ENCODE assay signal across 21 cellular contexts in genomic region chr1:192343304-192343703, GRCh38. TPM values are rescaled to one million over a fixed set of nuclear protein-coding genes. Genes with fewer than 3 reads are reported as not detected.
DNase-seq lines count a peak whose midpoint lies in the region; ATAC-seq, FAIRE-seq and TF ChIP-seq lines count a peak whose summit lies in the region.
"Had no signal": no experiment of that assay in that cellular context is flagged by ENCODE, and none has a peak within 500 bp of the region (broad histone marks: within the 10 kb centered on the region; RNA-seq: fewer than 3 reads in every experiment).

No MANE protein-coding gene starts in this region.

- H3K9me3 ChIP-seq in SU-DHL-6 (ENCODE audit: insufficient read depth, low read length): no peaks in the 10 kb centered on the region
- no peaks in the 10 kb centered on the region for H3K9me3 ChIP-seq in CD8-positive, alpha-beta T cell (ENCODE audit: low read length)
- H3K9me3 ChIP-seq: HAP-1 had no signal

- TF ChIP-seq CTCF in SU-DHL-6 (IDR thresholded peaks at IDR 0.05; ENCODE audit: insufficient read depth, low read length, poor library complexity, severe bottlenecking): no peak
- no peak for TF ChIP-seq CTCF in CD8-positive, alpha-beta T cell (IDR thresholded peaks at IDR 0.05)

- peak overlapping the region; percentile 55 for H2AFZ ChIP-seq in SU-DHL-6 (ENCODE audit: low read depth, low read length, severe bottlenecking)

- no peaks in the 10 kb centered on the region for H3K36me3 Mint-ChIP-seq in CD8-positive, alpha-beta T cell

- no peaks in the 10 kb centered on the region for H3K9me2 ChIP-seq in SU-DHL-6 (replicated peaks; ENCODE audit: insufficient read depth, low read length)

- CTCF ChIA-PET in CD8-positive, alpha-beta T cell (lab: Charles Lee): no interaction called here

- DNase-seq in GM19239 (ENCODE audit: insufficient read length, low spot score) (no peak), NCI-H446 treated with DMSO at 0.1 percent for 48 hours (lab: John Stamatoyannopoulos, UW) (peak; percentile 90), myocyte (ENCODE audit: low read depth) (peak; percentile 39), NCI-H226 (no peak), posterior cingulate gyrus (no peak)
- no peak for DNase-seq in CD8-positive, alpha-beta T cell
- DNase-seq: Calu3; CD4-positive, alpha-beta T cell; DMS53; EL; GM23248; MV-4-11; NCI-H187; NCI-H774 had no signal

- peak overlapping the region; percentile 23 for H3K4me2 ChIP-seq in SU-DHL-6 (ENCODE audit: low read depth, low read length, poor library complexity, severe bottlenecking)

- no peaks in the 10 kb centered on the region for H3K4me1 Mint-ChIP-seq in CD8-positive, alpha-beta T cell (ENCODE audit: low read depth)

- H3K4me3 Mint-ChIP-seq in CD8-positive, alpha-beta T cell: no peak overlapping the region
- H3K4me3 Mint-ChIP-seq: CD4-positive, alpha-beta T cell had no signal

- H3K4me1 ChIP-seq in CD8-positive, alpha-beta T cell (ENCODE audit: insufficient read depth, low read length): no peaks in the 10 kb centered on the region
- H3K4me1 ChIP-seq: HAP-1 had no signal

- ATAC-seq in CD8-positive, alpha-beta T cell: no peak
- ATAC-seq in HG03571 (IDR thresholded peaks at IDR 0.05; ENCODE audit: unreplicated experiment): no peak
- ATAC-seq: GM12878 had no signal

- intact Hi-C loops in CD8-positive, alpha-beta T cell (cut with DNase I, micrococcal nuclease): no loop called here
- intact Hi-C loops in posterior cingulate gyrus (cut with DNase I): no loop called here

- no peak overlapping the region for H3K27ac Mint-ChIP-seq in CD8-positive, alpha-beta T cell
- H3K27ac Mint-ChIP-seq: CD4-positive, alpha-beta T cell had no signal

- no peaks in the 10 kb centered on the region for H3F3A ChIP-seq in SU-DHL-6 (ENCODE audit: insufficient read depth)

- no peaks in the 10 kb centered on the region for H3K79me2 ChIP-seq in SU-DHL-6 (ENCODE audit: insufficient read depth, low read length)

- H3K27me3 ChIP-seq in SU-DHL-6 (ENCODE audit: low read length): no peaks in the 10 kb centered on the region
- H3K27me3 ChIP-seq in CD8-positive, alpha-beta T cell (ENCODE audit: insufficient read depth, low read length): no peaks in the 10 kb centered on the region

- no peak overlapping the region for H3K9ac ChIP-seq in SU-DHL-6 (ENCODE audit: low read length)
- H3K9ac ChIP-seq: GM23248 had no signal

- 0 out of 2 replicates have a peak, but pooled peaks cover 3% of the 10 kb centered on the region for H3K36me3 ChIP-seq in SU-DHL-6 (ENCODE audit: low read length)
- H3K36me3 ChIP-seq in CD8-positive, alpha-beta T cell (ENCODE audit: insufficient read depth, low read length): no peaks in the 10 kb centered on the region
- H3K36me3 ChIP-seq: HAP-1 had no signal

- H3K27me3 Mint-ChIP-seq in CD8-positive, alpha-beta T cell (ENCODE audit: low read depth): no peaks in the 10 kb centered on the region
- H3K27me3 Mint-ChIP-seq: CD4-positive, alpha-beta T cell had no signal

- peak; percentile 33 for FAIRE-seq in GM19239 (lab: Jason Lieb, UNC)
- FAIRE-seq: GM12878 had no signal

- POLR2A ChIA-PET in CD8-positive, alpha-beta T cell (lab: Charles Lee): no interaction called here

- H4K20me1 ChIP-seq in SU-DHL-6 (ENCODE audit: low read depth, low read length): no peaks in the 10 kb centered on the region

- H3K9me3 Mint-ChIP-seq in CD8-positive, alpha-beta T cell: peaks cover 6% of the 10 kb centered on the region

- no peak overlapping the region for H3K27ac ChIP-seq in SU-DHL-6 (ENCODE audit: low read depth, low read length)
- no peak overlapping the region for H3K27ac ChIP-seq in CD8-positive, alpha-beta T cell (ENCODE audit: low read depth, low read length)
- H3K27ac ChIP-seq: GM23248 had no signal

- H3K4me3 ChIP-seq in SU-DHL-6 (ENCODE audit: insufficient read depth, low read length, poor library complexity, severe bottlenecking): no peak overlapping the region
- H3K4me3 ChIP-seq in CD8-positive, alpha-beta T cell (ENCODE audit: low read depth, low read length): no peak overlapping the region
- H3K4me3 ChIP-seq: GM12878, GM23248, HAP-1 had no signal

RNA-seq across cellular contexts. Expression of gene RGS21, which starts 26.5 kb away (rescaled TPM):
- 0.10 TPM in 1 of 2 replicates, not detected in the other for total RNA-seq in myocyte
- polyA plus RNA-seq in myocyte (2012): not detected
- total RNA-seq in CD8-positive, alpha-beta T cell: not detected
- total RNA-seq: A172; Calu3; CD4-positive, alpha-beta T cell; GM12878; GM23248; NCI-H460 had no signal
- polyA plus RNA-seq: BJ, GM12878, GM23248 had no signal

Comparison
In these comparisons a context has a peak if more than half of its experiments do, and no peak if none do; other contexts are left out.
1. DNase-seq: peak in NCI-H446 treated with DMSO at 0.1 percent for 48 hours (single experiment) and myocyte (single experiment); none in GM19239 (single experiment), CD8-positive, alpha-beta T cell (0 of 7), NCI-H226 (single experiment) and posterior cingulate gyrus (0 of 10).